Comparison of ENCODE assay signal across 8 cellular contexts in the genomic region with DNA sequence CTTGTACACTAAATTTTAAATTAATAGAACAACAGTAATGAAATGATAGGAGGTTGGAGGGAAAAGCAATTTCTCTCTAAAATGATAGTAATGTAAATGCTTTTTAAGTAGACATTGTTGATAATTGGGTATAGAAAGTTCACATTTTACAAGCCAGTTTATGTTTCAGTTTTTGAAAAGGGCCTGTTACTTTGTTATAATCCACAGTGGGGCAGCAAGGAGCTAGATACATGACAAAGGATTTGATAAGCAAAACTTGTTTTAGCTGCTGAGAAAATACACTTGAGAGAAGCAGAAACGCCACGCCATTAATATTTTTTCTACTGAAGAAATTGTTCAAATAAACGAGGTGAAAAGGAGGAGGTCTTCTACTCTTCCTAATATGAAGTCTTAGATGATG. TPM values are rescaled to one million over a fixed set of nuclear protein-coding genes. Genes with fewer than 3 reads are reported as not detected.
A peak's percentile ranks its signal among the peaks of the same experiment; 100 is the strongest.
DNase-seq lines count a peak whose midpoint lies in the region; ATAC-seq and TF ChIP-seq lines count a peak whose summit lies in the region.

No MANE protein-coding gene starts in this region.

- no peak for ATAC-seq in foreskin keratinocyte
- ATAC-seq in upper lobe of right lung, result no peak
- ATAC-seq in GM18873 (IDR thresholded peaks at IDR 0.05; ENCODE audit: low FRiP score, unreplicated experiment), result no peak
- ATAC-seq in HG02840 (IDR thresholded peaks at IDR 0.05; ENCODE audit: low FRiP score, unreplicated experiment), result no peak

- peaks cover 75% of the 10 kb centered on the region for H3K36me3 ChIP-seq in right atrium auricular region
- peaks cover 88% of the 10 kb centered on the region for H3K36me3 ChIP-seq in upper lobe of right lung

- H3K4me1 ChIP-seq in right atrium auricular region (peaks cover 0 to 5% of the 10 kb centered on the region in 2 donors), foreskin keratinocyte (no peaks in the 10 kb centered on the region), upper lobe of right lung (no peaks in the 10 kb centered on the region)

- H3K9me3 ChIP-seq in right atrium auricular region (no peaks in the 10 kb centered on the region), upper lobe of right lung (no peaks in the 10 kb centered on the region)

- intact Hi-C loops in cardiac septum (cut with DNase I), result loop anchor here (10.0 kb wide), 1 partner anchor 570 kb away; no protein-coding TSS in a partner anchor
- intact Hi-C loops in upper lobe of right lung (cut with DNase I), result no loop called here

- POLR2A ChIA-PET in RWPE1 (lab: Yijun Ruan, JAX; ENCODE audit: low non-redundant PET), result no interaction called here

- peak; percentile 11 to 58 for TF ChIP-seq CTCF in right atrium auricular region (IDR thresholded peaks at IDR 0.05)
- TF ChIP-seq CTCF in RWPE1 (conservative IDR thresholded peaks at IDR 0.05; ENCODE audit: low read depth), result peak; percentile 35
- TF ChIP-seq CTCF in foreskin keratinocyte (conservative IDR thresholded peaks at IDR 0.05), result peak; percentile 55
- peak; percentile 16 for TF ChIP-seq CTCF in upper lobe of right lung (IDR thresholded peaks at IDR 0.05)

- DNase-seq in right atrium auricular region (ENCODE audit: low spot score), result no peak
- no peak for DNase-seq in cardiac septum (ENCODE audit: low spot score)
- DNase-seq in RWPE1 (ENCODE audit: low spot score), result no peak
- no peak for DNase-seq in foreskin keratinocyte
- DNase-seq in upper lobe of right lung, result no peak
- DNase-seq in NK-92 (lab: John Stamatoyannopoulos, UW; ENCODE audit: unreplicated experiment), result no peak

- H3K4me3 ChIP-seq in right atrium auricular region (no peak overlapping the region), upper lobe of right lung (no peak overlapping the region)

- H3K27ac ChIP-seq in right atrium auricular region (no peak overlapping the region), RWPE1 (no peak overlapping the region), foreskin keratinocyte (no peak overlapping the region), upper lobe of right lung (no peak overlapping the region)

- H3K27me3 ChIP-seq in right atrium auricular region, result no peaks in the 10 kb centered on the region
- no peaks in the 10 kb centered on the region for H3K27me3 ChIP-seq in foreskin keratinocyte
- H3K27me3 ChIP-seq in upper lobe of right lung, result no peaks in the 10 kb centered on the region

- CTCF ChIA-PET in RWPE1 (lab: Yijun Ruan, JAX), result interaction anchor here (0.6 to 1.0 kb wide), 2 partner anchors 10 to 453 kb away, joined by 4 to 5 read pairs; partner anchors contain the start of genes NLN and SGTB

RNA-seq across cellular contexts. Expression of gene SREK1, which starts 30.2 kb away (rescaled TPM):
- 10 to 100 TPM; 15.4 to 26.3 TPM for total RNA-seq in right atrium auricular region
- 50.7 TPM for total RNA-seq in cardiac septum
- 34.8 and 40.2 TPM in 2 replicates for total RNA-seq in foreskin keratinocyte
- polyA plus RNA-seq in foreskin keratinocyte, result 8.9 and 11.1 TPM in 2 replicates
- 65.9 TPM for total RNA-seq in upper lobe of right lung
